Comparison of ENCODE assay signal across 8 cellular contexts in the genomic region with DNA sequence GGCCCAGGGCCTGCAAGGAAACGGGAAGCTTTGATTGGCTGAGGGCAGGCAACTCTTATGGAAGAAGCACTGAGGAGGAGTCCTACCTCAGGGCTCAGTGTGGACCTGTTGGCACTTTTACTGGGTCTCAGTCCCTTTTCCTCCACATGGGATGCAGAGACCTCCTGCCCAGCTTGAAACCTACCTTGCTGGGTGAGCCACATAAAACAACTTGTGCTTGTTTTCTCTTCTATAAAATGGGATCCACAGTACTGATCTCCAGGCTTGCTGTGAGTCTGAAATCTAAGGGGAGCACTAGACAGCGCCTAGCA. TPM values are rescaled to one million over a fixed set of nuclear protein-coding genes. Genes with fewer than 3 reads are reported as not detected.
DNase-seq lines count a peak whose midpoint lies in the region; ATAC-seq and TF ChIP-seq lines count a peak whose summit lies in the region.

No MANE protein-coding gene starts in this region.

- H3K9me3 ChIP-seq in CD4-positive, CD25-positive, alpha-beta regulatory T cell (ENCODE audit: control insufficient read depth in 2 of 2, low read length in 2 of 2): no peaks in the 10 kb centered on the region

- peak overlapping the region; percentile 83 for H3K27ac ChIP-seq in CD4-positive, CD25-positive, alpha-beta regulatory T cell (ENCODE audit: insufficient read depth, low read length, poor library complexity, severe bottlenecking)

- TF ChIP-seq CTCF in chondrocyte (IDR thresholded peaks at IDR 0.05): no peak

- peaks cover 5% of the 10 kb centered on the region for H3K27me3 Mint-ChIP-seq in CD4-positive, CD25-positive, alpha-beta regulatory T cell
- H3K27me3 Mint-ChIP-seq in IgD-negative memory B cell: no peaks in the 10 kb centered on the region
- H3K27me3 Mint-ChIP-seq in chondrocyte (ENCODE audit: low read depth): no peaks in the 10 kb centered on the region
- H3K27me3 Mint-ChIP-seq in naive thymus-derived CD8-positive, alpha-beta T cell: no peaks in the 10 kb centered on the region

- H3K4me3 Mint-ChIP-seq in CD4-positive, CD25-positive, alpha-beta regulatory T cell: peak overlapping the region; percentile 93 to 100 (median 98)
- H3K4me3 Mint-ChIP-seq in IgD-negative memory B cell: peak overlapping the region; percentile 91 to 100 (median 99)
- peak overlapping the region; percentile 99 for H3K4me3 Mint-ChIP-seq in chondrocyte (ENCODE audit: unreplicated experiment)
- peak overlapping the region; percentile 93 to 100 (median 98) for H3K4me3 Mint-ChIP-seq in naive thymus-derived CD8-positive, alpha-beta T cell

- H3K4me3 ChIP-seq in CD4-positive, CD25-positive, alpha-beta regulatory T cell (ENCODE audit: low read depth, low read length): peak overlapping the region; percentile 92

- H3K9me3 Mint-ChIP-seq in CD4-positive, CD25-positive, alpha-beta regulatory T cell: no peaks in the 10 kb centered on the region
- H3K9me3 Mint-ChIP-seq in IgD-negative memory B cell: no peaks in the 10 kb centered on the region
- H3K9me3 Mint-ChIP-seq in chondrocyte (ENCODE audit: low read depth): no peaks in the 10 kb centered on the region
- H3K9me3 Mint-ChIP-seq in naive thymus-derived CD8-positive, alpha-beta T cell: no peaks in the 10 kb centered on the region

- H3K27me3 ChIP-seq in CD4-positive, CD25-positive, alpha-beta regulatory T cell (ENCODE audit: control insufficient read depth, insufficient read depth, low read length): no peaks in the 10 kb centered on the region

- no peaks in the 10 kb centered on the region for H3K36me3 ChIP-seq in CD4-positive, CD25-positive, alpha-beta regulatory T cell (ENCODE audit: control insufficient read depth, insufficient read depth, low read length)

- H3K27ac Mint-ChIP-seq in CD4-positive, CD25-positive, alpha-beta regulatory T cell: peak overlapping the region; percentile 94 to 100 (median 97)
- H3K27ac Mint-ChIP-seq in IgD-negative memory B cell (peak overlapping the region; percentile 90 to 98 (median 98)), chondrocyte (ENCODE audit: unreplicated experiment) (peak overlapping the region; percentile 98)
- peak overlapping the region; percentile 90 to 100 (median 98) for H3K27ac Mint-ChIP-seq in naive thymus-derived CD8-positive, alpha-beta T cell

- POLR2A ChIA-PET in naive thymus-derived CD8-positive, alpha-beta T cell (lab: Charles Lee): interaction anchor here (0.9 to 3.2 kb wide), 9 partner anchors 11 to 214 kb away, joined by 3 to 19 read pairs (median 4); partner anchors contain the start of gene ZDHHC12

- ATAC-seq in CD4-positive, CD25-positive, alpha-beta regulatory T cell (ENCODE audit: low read depth in 2 of 2): no peak
- no peak for ATAC-seq in naive thymus-derived CD8-positive, alpha-beta T cell
- ATAC-seq in GM18867 (IDR thresholded peaks at IDR 0.05; ENCODE audit: unreplicated experiment): no peak

- peaks cover 13 to 62% (median 37%) of the 10 kb centered on the region in 4 donors for H3K4me1 Mint-ChIP-seq in CD4-positive, CD25-positive, alpha-beta regulatory T cell
- peaks cover 36 to 43% (median 37%) of the 10 kb centered on the region in 3 donors for H3K4me1 Mint-ChIP-seq in IgD-negative memory B cell
- H3K4me1 Mint-ChIP-seq in chondrocyte (ENCODE audit: low read depth): peaks cover 29% of the 10 kb centered on the region
- H3K4me1 Mint-ChIP-seq in naive thymus-derived CD8-positive, alpha-beta T cell: peaks cover 25 to 68% (median 54%) of the 10 kb centered on the region in 4 donors

- DNase-seq in CD4-positive, CD25-positive, alpha-beta regulatory T cell: no peak
- no peak for DNase-seq in chondrocyte (ENCODE audit: low spot score)
- no peak for DNase-seq in naive thymus-derived CD8-positive, alpha-beta T cell
- no peak for DNase-seq in GM19240 (ENCODE audit: insufficient read length, low spot score)
- no peak for DNase-seq in activated CD4-positive, alpha-beta T cell treated with anti-CD3 and anti-CD28 coated beads for 1 hour
- no peak for DNase-seq in medulla oblongata (ENCODE audit: extremely low spot score)

- H3K4me1 ChIP-seq in CD4-positive, CD25-positive, alpha-beta regulatory T cell (ENCODE audit: control insufficient read depth, insufficient read depth, low read length, poor library complexity, severe bottlenecking): peaks cover 51% of the 10 kb centered on the region

- H3K36me3 Mint-ChIP-seq in CD4-positive, CD25-positive, alpha-beta regulatory T cell: no peaks in the 10 kb centered on the region
- H3K36me3 Mint-ChIP-seq in IgD-negative memory B cell (no peaks in the 10 kb centered on the region), chondrocyte (ENCODE audit: low read depth) (no peaks in the 10 kb centered on the region)
- peaks cover 0 to 3% (median 0%) of the 10 kb centered on the region in 3 donors for H3K36me3 Mint-ChIP-seq in naive thymus-derived CD8-positive, alpha-beta T cell

RNA-seq across cellular contexts. Expression of gene SET, which starts 4.0 kb away (rescaled TPM):
- total RNA-seq in CD4-positive, CD25-positive, alpha-beta regulatory T cell: 226 TPM
- 100 to 1,000 TPM; 123 to 200 (median 154) TPM for polyA plus RNA-seq in CD4-positive, CD25-positive, alpha-beta regulatory T cell
- polyA plus RNA-seq in IgD-negative memory B cell: 257 TPM
- 235 to 266 TPM (median 255 TPM) in 3 replicates for total RNA-seq in chondrocyte
- total RNA-seq in naive thymus-derived CD8-positive, alpha-beta T cell: 100 to 1,000 TPM; 314 to 325 TPM
- polyA plus RNA-seq in naive thymus-derived CD8-positive, alpha-beta T cell: 100 to 1,000 TPM; 179 to 229 (median 209) TPM

RNA-seq across cellular contexts. Expression of gene PKN3, which starts 17.3 kb away (rescaled TPM):
- total RNA-seq in CD4-positive, CD25-positive, alpha-beta regulatory T cell: 2.6 TPM
- under 1 TPM in 3 of 4 donors, not detected in 1; 0.69 to 0.96 (median 0.70) TPM for polyA plus RNA-seq in CD4-positive, CD25-positive, alpha-beta regulatory T cell
- polyA plus RNA-seq in IgD-negative memory B cell: 0.11 TPM
- total RNA-seq in chondrocyte: 3.1 to 4.2 TPM (median 4.2 TPM) in 3 replicates
- total RNA-seq in naive thymus-derived CD8-positive, alpha-beta T cell: 1 to 10 TPM; 1.8 to 2.2 TPM
- 1 to 10 TPM in 2 of 3 donors, under 1 TPM in 1; 0.98 to 1.5 (median 1.0) TPM for polyA plus RNA-seq in naive thymus-derived CD8-positive, alpha-beta T cell

RNA-seq across cellular contexts. Expression of gene DYNC2I2, which starts 28.3 kb away (rescaled TPM):
- total RNA-seq in CD4-positive, CD25-positive, alpha-beta regulatory T cell: 3.6 TPM
- 10 to 100 TPM in 1 of 4 donors, 1 to 10 TPM in 3; 2.3 to 10.2 (median 5.1) TPM for polyA plus RNA-seq in CD4-positive, CD25-positive, alpha-beta regulatory T cell
- polyA plus RNA-seq in IgD-negative memory B cell: 57.3 TPM
- 23.4 to 41.0 TPM (median 24.0 TPM) in 3 replicates for total RNA-seq in chondrocyte
- total RNA-seq in naive thymus-derived CD8-positive, alpha-beta T cell: 1 to 10 TPM; 6.0 to 8.3 TPM
- 1 to 10 TPM; 2.7 to 4.1 (median 3.9) TPM for polyA plus RNA-seq in naive thymus-derived CD8-positive, alpha-beta T cell

RNA-seq across cellular contexts. Expression of gene ZDHHC12, which starts 39.0 kb away (rescaled TPM):
- total RNA-seq in CD4-positive, CD25-positive, alpha-beta regulatory T cell: 25.1 TPM
- 10 to 100 TPM; 49.4 to 59.8 (median 54.3) TPM for polyA plus RNA-seq in CD4-positive, CD25-positive, alpha-beta regulatory T cell
- 55.3 TPM for polyA plus RNA-seq in IgD-negative memory B cell
- 23.6 to 24.7 TPM (median 24.3 TPM) in 3 replicates for total RNA-seq in chondrocyte
- 10 to 100 TPM; 24.2 to 30.7 TPM for total RNA-seq in naive thymus-derived CD8-positive, alpha-beta T cell
- 10 to 100 TPM; 51.7 to 75.5 (median 64.3) TPM for polyA plus RNA-seq in naive thymus-derived CD8-positive, alpha-beta T cell
